In genomic region chrX:7378406-7378805, GRCh38 we compare ENCODE assay signal across 16 cellular contexts.
"Had no signal": no experiment of that assay in that cellular context is flagged by ENCODE, and none has a peak within 500 bp of the region (broad histone marks: within the 10 kb centered on the region; RNA-seq: fewer than 3 reads in every experiment).

No MANE protein-coding gene starts in this region.

- H2AFZ ChIP-seq: hepatocyte, neural progenitor cell had no signal

- H3K9me3 ChIP-seq: body of pancreas, thoracic aorta, upper lobe of right lung had no signal

- H3K4me1 ChIP-seq: body of pancreas, neural progenitor cell, upper lobe of right lung had no signal

- H3K4me2 ChIP-seq: hepatocyte, neural progenitor cell had no signal

- H3K9ac ChIP-seq: neural progenitor cell had no signal

- H3K79me2 ChIP-seq: hepatocyte had no signal

- H3K36me3 ChIP-seq: neural progenitor cell, thoracic aorta, upper lobe of right lung had no signal

- FAIRE-seq: TTC549 had no signal

- H3K27me3 ChIP-seq: body of pancreas, foreskin keratinocyte, hepatocyte, neural progenitor cell, upper lobe of right lung had no signal

- H3K4me3 ChIP-seq: body of pancreas, hepatocyte, neural progenitor cell, thoracic aorta, upper lobe of right lung had no signal

- H3K27ac ChIP-seq: body of pancreas, epithelial cell of prostate, foreskin keratinocyte, hepatocyte, neural progenitor cell, thoracic aorta, upper lobe of right lung had no signal

- DNase-seq: activated CD4-positive, alpha-beta T cell treated with anti-CD3 and anti-CD28 coated beads, Interleukin-2, amount 10 ng/mL, durations not matched to agents 24 days and 14 days; activated CD4-positive, CD25-positive, alpha-beta regulatory T cell; activated CD8-positive, alpha-beta T cell treated with anti-CD3 and anti-CD28 coated beads, Interleukin-2, amount 10 ng/mL, durations not matched to agents 7 days and 5 days; activated naive CD4-positive, alpha-beta T cell treated with anti-CD3 and anti-CD28 coated beads for 36 hours; activated T-cell treated with anti-CD3 and anti-CD28 coated beads, Interleukin-2, amount 50 U/mL, for 24 hours; body of pancreas; foreskin keratinocyte; mesenchymal stem cell; naive thymus-derived CD4-positive, alpha-beta T cell; stimulated activated naive B cell treated with anti-CD40 and anti-IgM and Interleukin-4, amounts not matched to agents 10 μg/mL and 1 μg/mL and 100 μg/mL, for 72 hours; upper lobe of right lung had no signal
